1 cellular context compared by ENCODE assay signal in the genomic region with DNA sequence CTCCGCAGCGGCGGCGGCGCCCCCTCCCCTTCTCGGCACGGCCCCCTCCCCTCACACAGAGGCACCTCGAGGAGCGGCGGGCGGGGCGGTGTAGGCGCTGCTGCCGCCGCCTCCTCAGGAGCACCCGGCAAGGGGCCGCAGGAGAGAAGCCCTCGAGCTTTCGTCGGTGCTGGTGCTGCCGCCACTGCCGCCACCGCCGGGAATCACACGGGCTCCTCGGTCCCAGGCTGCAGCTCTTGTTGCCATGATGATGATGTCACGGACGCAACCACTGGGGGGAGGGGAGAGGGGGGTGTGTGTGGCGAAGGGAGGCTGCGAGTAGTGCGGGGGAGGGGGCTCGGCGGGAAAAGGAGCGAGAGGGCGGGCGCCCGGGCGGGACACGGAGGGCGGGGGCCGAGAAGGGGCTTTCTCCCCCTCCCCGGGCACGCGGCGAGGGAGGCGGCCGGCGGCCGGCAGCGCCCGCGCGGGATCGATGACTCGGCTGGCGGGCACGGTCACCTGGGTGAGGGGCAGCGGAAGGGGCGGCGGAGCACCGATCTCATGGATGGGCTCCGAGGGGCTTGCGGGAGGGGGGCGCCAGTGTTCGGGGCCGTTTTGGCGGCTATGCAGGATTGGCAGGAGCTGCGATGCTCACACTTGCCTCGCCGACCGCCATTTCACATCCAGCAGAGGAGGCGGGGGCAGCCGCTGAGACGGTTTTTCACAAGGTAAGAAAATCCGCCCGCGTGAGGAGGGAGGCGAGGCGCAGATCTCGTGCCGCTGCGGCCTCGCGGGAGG.
TF ChIP-seq lines count a peak whose summit lies in the region.

A gene with protein sequence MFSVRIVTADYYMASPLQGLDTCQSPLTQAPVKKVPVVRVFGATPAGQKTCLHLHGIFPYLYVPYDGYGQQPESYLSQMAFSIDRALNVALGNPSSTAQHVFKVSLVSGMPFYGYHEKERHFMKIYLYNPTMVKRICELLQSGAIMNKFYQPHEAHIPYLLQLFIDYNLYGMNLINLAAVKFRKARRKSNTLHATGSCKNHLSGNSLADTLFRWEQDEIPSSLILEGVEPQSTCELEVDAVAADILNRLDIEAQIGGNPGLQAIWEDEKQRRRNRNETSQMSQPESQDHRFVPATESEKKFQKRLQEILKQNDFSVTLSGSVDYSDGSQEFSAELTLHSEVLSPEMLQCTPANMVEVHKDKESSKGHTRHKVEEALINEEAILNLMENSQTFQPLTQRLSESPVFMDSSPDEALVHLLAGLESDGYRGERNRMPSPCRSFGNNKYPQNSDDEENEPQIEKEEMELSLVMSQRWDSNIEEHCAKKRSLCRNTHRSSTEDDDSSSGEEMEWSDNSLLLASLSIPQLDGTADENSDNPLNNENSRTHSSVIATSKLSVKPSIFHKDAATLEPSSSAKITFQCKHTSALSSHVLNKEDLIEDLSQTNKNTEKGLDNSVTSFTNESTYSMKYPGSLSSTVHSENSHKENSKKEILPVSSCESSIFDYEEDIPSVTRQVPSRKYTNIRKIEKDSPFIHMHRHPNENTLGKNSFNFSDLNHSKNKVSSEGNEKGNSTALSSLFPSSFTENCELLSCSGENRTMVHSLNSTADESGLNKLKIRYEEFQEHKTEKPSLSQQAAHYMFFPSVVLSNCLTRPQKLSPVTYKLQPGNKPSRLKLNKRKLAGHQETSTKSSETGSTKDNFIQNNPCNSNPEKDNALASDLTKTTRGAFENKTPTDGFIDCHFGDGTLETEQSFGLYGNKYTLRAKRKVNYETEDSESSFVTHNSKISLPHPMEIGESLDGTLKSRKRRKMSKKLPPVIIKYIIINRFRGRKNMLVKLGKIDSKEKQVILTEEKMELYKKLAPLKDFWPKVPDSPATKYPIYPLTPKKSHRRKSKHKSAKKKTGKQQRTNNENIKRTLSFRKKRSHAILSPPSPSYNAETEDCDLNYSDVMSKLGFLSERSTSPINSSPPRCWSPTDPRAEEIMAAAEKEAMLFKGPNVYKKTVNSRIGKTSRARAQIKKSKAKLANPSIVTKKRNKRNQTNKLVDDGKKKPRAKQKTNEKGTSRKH (N-terminal part only) (minus strand): TSS at position 260 of the 777 bp plus-strand sequence. CDS start 330 bp downstream, outside the sequence.

TF ChIP-seq in K562, 482 proteins besides CTCF, POLR2A, EP300 and RAD21 (continued from another document and continues in another):
- peak; percentile 23; the same call in 1 of the 2 replicates for TF ChIP-seq ELF4 (CRISPR knock-in tag; IDR thresholded peaks at IDR 0.05)
- peak; percentile 16; the same call in 1 of the 2 replicates for TF ChIP-seq NR4A1 (CRISPR knock-in tag; IDR thresholded peaks at IDR 0.05)
- no peak for TF ChIP-seq NR4A1 (tag; IDR thresholded peaks at IDR 0.05)
- peak; percentile 75 for TF ChIP-seq TAF9B (IDR thresholded peaks at IDR 0.05; ENCODE audit: partially characterized antibody)
- no peak for TF ChIP-seq MED1 (CRISPR knock-in tag; IDR thresholded peaks at IDR 0.05; ENCODE audit: borderline replicate concordance)
- TF ChIP-seq CREB1 (IDR thresholded peaks at IDR 0.05): peak; percentile 74
- peak; percentile 77 for TF ChIP-seq CREB1 (CRISPR knock-in tag; IDR thresholded peaks at IDR 0.05)
- no peak for TF ChIP-seq ETV6 (IDR thresholded peaks at IDR 0.05; ENCODE audit: borderline replicate concordance in 1 of 2, low read depth in 2 of 2, low read length in 1 of 2)
- no peak for TF ChIP-seq ETV6 (CRISPR knock-in tag; IDR thresholded peaks at IDR 0.05; ENCODE audit: borderline replicate concordance)
- no peak for TF ChIP-seq TGIF2 (CRISPR knock-in tag; IDR thresholded peaks at IDR 0.05)
- TF ChIP-seq, protein P1, sequence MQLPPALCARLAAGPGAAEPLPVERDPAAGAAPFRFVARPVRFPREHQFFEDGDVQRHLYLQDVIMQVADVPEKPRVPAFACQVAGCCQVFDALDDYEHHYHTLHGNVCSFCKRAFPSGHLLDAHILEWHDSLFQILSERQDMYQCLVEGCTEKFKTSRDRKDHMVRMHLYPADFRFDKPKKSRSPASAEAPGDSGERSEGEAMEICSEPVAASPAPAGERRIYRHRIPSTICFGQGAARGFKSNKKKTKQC (CRISPR knock-in tag; IDR thresholded peaks at IDR 0.05): peak; percentile 55
- no peak for TF ChIP-seq POLR3A (IDR thresholded peaks at IDR 0.05; ENCODE audit: borderline replicate concordance, extremely low read depth, insufficient read depth, insufficient read length)
- no peak for TF ChIP-seq ZNF79 (CRISPR knock-in tag; IDR thresholded peaks at IDR 0.05; ENCODE audit: low read depth)
- no peak for TF ChIP-seq ARID1B (IDR thresholded peaks at IDR 0.05)
- TF ChIP-seq NCOR1 (IDR thresholded peaks at IDR 0.05): peak; percentile 22; the same call in 1 of the 2 replicates
- TF ChIP-seq, protein P2, sequence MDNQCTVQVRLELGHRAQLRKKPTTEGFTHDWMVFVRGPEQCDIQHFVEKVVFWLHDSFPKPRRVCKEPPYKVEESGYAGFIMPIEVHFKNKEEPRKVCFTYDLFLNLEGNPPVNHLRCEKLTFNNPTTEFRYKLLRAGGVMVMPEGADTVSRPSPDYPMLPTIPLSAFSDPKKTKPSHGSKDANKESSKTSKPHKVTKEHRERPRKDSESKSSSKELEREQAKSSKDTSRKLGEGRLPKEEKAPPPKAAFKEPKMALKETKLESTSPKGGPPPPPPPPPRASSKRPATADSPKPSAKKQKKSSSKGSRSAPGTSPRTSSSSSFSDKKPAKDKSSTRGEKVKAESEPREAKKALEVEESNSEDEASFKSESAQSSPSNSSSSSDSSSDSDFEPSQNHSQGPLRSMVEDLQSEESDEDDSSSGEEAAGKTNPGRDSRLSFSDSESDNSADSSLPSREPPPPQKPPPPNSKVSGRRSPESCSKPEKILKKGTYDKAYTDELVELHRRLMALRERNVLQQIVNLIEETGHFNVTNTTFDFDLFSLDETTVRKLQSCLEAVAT (IDR thresholded peaks at IDR 0.05): peak in 1 of 2 experiments; percentile 99; a peak in 2 of 4 replicates
- TF ChIP-seq POLR2B (IDR thresholded peaks at IDR 0.05; ENCODE audit: low read depth, partially characterized antibody): peak; percentile 59
- peak; percentile 32 to 85 (median 76) for TF ChIP-seq YY1 (IDR thresholded peaks at IDR 0.05; ENCODE audit: borderline replicate concordance in 1 of 3, control insufficient read depth in 1 of 3, extremely low read depth in 1 of 3, insufficient read depth in 3 of 3, insufficient read length in 1 of 3, insufficient replicate concordance in 2 of 3, low read depth in 1 of 3, low read length in 2 of 3)
- TF ChIP-seq, protein P3, sequence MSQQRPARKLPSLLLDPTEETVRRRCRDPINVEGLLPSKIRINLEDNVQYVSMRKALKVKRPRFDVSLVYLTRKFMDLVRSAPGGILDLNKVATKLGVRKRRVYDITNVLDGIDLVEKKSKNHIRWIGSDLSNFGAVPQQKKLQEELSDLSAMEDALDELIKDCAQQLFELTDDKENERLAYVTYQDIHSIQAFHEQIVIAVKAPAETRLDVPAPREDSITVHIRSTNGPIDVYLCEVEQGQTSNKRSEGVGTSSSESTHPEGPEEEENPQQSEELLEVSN (IDR thresholded peaks at IDR 0.05; ENCODE audit: borderline replicate concordance in 1 of 2, extremely low read depth in 1 of 2, insufficient read depth in 1 of 2, insufficient read length in 1 of 2, low read depth in 1 of 2, low read length in 1 of 2, poor library complexity in 1 of 2, severe bottlenecking in 1 of 2): peak in 1 of 2 experiments; percentile 90
- TF ChIP-seq NR3C1 (CRISPR knock-in tag; IDR thresholded peaks at IDR 0.05): 0 out of 2 replicates have a peak, but pooled peaks have one; percentile 24
- TF ChIP-seq MYBL2 (IDR thresholded peaks at IDR 0.05; ENCODE audit: low read depth): no peak
- no peak for TF ChIP-seq MYBL2 (CRISPR knock-in tag; IDR thresholded peaks at IDR 0.05; ENCODE audit: borderline replicate concordance)
- TF ChIP-seq, protein P4, sequence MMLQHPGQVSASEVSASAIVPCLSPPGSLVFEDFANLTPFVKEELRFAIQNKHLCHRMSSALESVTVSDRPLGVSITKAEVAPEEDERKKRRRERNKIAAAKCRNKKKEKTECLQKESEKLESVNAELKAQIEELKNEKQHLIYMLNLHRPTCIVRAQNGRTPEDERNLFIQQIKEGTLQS (IDR thresholded peaks at IDR 0.05): peak; percentile 85
- TF ChIP-seq, protein P4 (CRISPR knock-in tag; conservative IDR thresholded peaks at IDR 0.05): no peak
- TF ChIP-seq ZNF589 (CRISPR knock-in tag; IDR thresholded peaks at IDR 0.05; ENCODE audit: low read depth): peak; percentile 73
- TF ChIP-seq, protein P5, sequence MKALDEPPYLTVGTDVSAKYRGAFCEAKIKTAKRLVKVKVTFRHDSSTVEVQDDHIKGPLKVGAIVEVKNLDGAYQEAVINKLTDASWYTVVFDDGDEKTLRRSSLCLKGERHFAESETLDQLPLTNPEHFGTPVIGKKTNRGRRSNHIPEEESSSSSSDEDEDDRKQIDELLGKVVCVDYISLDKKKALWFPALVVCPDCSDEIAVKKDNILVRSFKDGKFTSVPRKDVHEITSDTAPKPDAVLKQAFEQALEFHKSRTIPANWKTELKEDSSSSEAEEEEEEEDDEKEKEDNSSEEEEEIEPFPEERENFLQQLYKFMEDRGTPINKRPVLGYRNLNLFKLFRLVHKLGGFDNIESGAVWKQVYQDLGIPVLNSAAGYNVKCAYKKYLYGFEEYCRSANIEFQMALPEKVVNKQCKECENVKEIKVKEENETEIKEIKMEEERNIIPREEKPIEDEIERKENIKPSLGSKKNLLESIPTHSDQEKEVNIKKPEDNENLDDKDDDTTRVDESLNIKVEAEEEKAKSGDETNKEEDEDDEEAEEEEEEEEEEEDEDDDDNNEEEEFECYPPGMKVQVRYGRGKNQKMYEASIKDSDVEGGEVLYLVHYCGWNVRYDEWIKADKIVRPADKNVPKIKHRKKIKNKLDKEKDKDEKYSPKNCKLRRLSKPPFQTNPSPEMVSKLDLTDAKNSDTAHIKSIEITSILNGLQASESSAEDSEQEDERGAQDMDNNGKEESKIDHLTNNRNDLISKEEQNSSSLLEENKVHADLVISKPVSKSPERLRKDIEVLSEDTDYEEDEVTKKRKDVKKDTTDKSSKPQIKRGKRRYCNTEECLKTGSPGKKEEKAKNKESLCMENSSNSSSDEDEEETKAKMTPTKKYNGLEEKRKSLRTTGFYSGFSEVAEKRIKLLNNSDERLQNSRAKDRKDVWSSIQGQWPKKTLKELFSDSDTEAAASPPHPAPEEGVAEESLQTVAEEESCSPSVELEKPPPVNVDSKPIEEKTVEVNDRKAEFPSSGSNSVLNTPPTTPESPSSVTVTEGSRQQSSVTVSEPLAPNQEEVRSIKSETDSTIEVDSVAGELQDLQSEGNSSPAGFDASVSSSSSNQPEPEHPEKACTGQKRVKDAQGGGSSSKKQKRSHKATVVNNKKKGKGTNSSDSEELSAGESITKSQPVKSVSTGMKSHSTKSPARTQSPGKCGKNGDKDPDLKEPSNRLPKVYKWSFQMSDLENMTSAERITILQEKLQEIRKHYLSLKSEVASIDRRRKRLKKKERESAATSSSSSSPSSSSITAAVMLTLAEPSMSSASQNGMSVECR (CRISPR knock-in tag; IDR thresholded peaks at IDR 0.05): peak; percentile 85
- TF ChIP-seq, protein P6, sequence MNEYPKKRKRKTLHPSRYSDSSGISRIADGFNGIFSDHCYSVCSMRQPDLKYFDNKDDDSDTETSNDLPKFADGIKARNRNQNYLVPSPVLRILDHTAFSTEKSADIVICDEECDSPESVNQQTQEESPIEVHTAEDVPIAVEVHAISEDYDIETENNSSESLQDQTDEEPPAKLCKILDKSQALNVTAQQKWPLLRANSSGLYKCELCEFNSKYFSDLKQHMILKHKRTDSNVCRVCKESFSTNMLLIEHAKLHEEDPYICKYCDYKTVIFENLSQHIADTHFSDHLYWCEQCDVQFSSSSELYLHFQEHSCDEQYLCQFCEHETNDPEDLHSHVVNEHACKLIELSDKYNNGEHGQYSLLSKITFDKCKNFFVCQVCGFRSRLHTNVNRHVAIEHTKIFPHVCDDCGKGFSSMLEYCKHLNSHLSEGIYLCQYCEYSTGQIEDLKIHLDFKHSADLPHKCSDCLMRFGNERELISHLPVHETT (CRISPR knock-in tag; conservative IDR thresholded peaks at IDR 0.05 in 1 of 2, IDR thresholded peaks at IDR 0.05 in 1 of 2): peak in 1 of 2 experiments; percentile 44; a peak in 2 of 4 replicates
- TF ChIP-seq ATF7 (IDR thresholded peaks at IDR 0.05): peak; percentile 88
- TF ChIP-seq, protein P7, sequence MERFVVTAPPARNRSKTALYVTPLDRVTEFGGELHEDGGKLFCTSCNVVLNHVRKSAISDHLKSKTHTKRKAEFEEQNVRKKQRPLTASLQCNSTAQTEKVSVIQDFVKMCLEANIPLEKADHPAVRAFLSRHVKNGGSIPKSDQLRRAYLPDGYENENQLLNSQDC (CRISPR knock-in tag; IDR thresholded peaks at IDR 0.05): 0 out of 2 replicates have a peak, but pooled peaks have one; percentile 26
- peak; percentile 92 for TF ChIP-seq CREM (IDR thresholded peaks at IDR 0.05; ENCODE audit: low read depth)
- TF ChIP-seq BRD4 (IDR thresholded peaks at IDR 0.05): peak; percentile 45; the same call in 1 of the 2 replicates
- TF ChIP-seq, protein P8, sequence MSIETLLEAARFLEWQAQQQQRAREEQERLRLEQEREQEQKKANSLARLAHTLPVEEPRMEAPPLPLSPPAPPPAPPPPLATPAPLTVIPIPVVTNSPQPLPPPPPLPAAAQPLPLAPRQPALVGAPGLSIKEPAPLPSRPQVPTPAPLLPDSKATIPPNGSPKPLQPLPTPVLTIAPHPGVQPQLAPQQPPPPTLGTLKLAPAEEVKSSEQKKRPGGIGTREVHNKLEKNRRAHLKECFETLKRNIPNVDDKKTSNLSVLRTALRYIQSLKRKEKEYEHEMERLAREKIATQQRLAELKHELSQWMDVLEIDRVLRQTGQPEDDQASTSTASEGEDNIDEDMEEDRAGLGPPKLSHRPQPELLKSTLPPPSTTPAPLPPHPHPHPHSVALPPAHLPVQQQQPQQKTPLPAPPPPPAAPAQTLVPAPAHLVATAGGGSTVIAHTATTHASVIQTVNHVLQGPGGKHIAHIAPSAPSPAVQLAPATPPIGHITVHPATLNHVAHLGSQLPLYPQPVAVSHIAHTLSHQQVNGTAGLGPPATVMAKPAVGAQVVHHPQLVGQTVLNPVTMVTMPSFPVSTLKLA (conservative IDR thresholded peaks at IDR 0.05): peak; percentile 45 to 61; a peak in 3 of 4 replicates
- TF ChIP-seq U2AF1 (optimal IDR thresholded peaks at IDR 0.05; ENCODE audit: low read depth, low read length): peak; percentile 30
- no peak for TF ChIP-seq ZNF274 (IDR thresholded peaks at IDR 0.05; ENCODE audit: borderline replicate concordance, low read depth, low read length)
- peak; percentile 57 for TF ChIP-seq NFIC (IDR thresholded peaks at IDR 0.05)
- no peak for TF ChIP-seq IFI16 (CRISPR knock-in tag; IDR thresholded peaks at IDR 0.05)
- TF ChIP-seq KDM5B (IDR thresholded peaks at IDR 0.05; ENCODE audit: insufficient replicate concordance, low read depth, low read length): peak; percentile 59
- TF ChIP-seq RFX1 (IDR thresholded peaks at IDR 0.05): peak; percentile 57
- TF ChIP-seq, protein P9, sequence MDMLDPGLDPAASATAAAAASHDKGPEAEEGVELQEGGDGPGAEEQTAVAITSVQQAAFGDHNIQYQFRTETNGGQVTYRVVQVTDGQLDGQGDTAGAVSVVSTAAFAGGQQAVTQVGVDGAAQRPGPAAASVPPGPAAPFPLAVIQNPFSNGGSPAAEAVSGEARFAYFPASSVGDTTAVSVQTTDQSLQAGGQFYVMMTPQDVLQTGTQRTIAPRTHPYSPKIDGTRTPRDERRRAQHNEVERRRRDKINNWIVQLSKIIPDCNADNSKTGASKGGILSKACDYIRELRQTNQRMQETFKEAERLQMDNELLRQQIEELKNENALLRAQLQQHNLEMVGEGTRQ (CRISPR knock-in tag; IDR thresholded peaks at IDR 0.05): peak; percentile 41; the same call in 1 of the 2 replicates
